ENCODE assay signal across 16 cellular contexts in genomic region chr1:24562625-24563024, GRCh38. TPM values are rescaled to one million over a fixed set of nuclear protein-coding genes. Genes with fewer than 3 reads are reported as not detected.
DNase-seq lines count a peak whose midpoint lies in the region; ATAC-seq and TF ChIP-seq lines count a peak whose summit lies in the region.
"Had no signal": no experiment of that assay in that cellular context is flagged by ENCODE, and none has a peak within 500 bp of the region (broad histone marks: within the 10 kb centered on the region; RNA-seq: fewer than 3 reads in every experiment).

No MANE protein-coding gene starts in this region.

- no peaks in the 10 kb centered on the region for H3K36me3 ChIP-seq in HEK293 (ENCODE audit: control insufficient read depth in 2 of 2, insufficient read depth in 1 of 2, low read length in 2 of 2)
- H3K36me3 ChIP-seq: SJSA1 had no signal

- no peaks in the 10 kb centered on the region for H3K9me3 ChIP-seq in HEK293 (ENCODE audit: control insufficient read depth, insufficient read depth, low read depth, low read length)
- H3K9me3 ChIP-seq: SJSA1 had no signal

- H3K9me3 Mint-ChIP-seq in activated CD4-positive, alpha-beta memory T cell treated with anti-CD3 and anti-CD28 coated beads for 36 hours = no peaks in the 10 kb centered on the region
- H3K9me3 Mint-ChIP-seq: HFFc6, naive B cell had no signal

- ATAC-seq in omental fat pad (ENCODE audit: low FRiP score) = no peak
- ATAC-seq: right cardiac atrium had no signal

- H3K4me3 ChIP-seq in HEK293 (ENCODE audit: low read depth, low read length) = no peak overlapping the region
- H3K4me3 ChIP-seq: SJSA1 had no signal

- no peak overlapping the region for H3K4me3 Mint-ChIP-seq in activated CD4-positive, alpha-beta memory T cell treated with anti-CD3 and anti-CD28 coated beads for 36 hours
- H3K4me3 Mint-ChIP-seq: HFFc6, naive B cell had no signal

- CTCF ChIA-PET in HEK293 (lab: Yijun Ruan, JAX) = interaction anchor here (1.7 to 6.3 kb wide), 2 partner anchors 20 to 24 kb away, joined by 4 to 55 read pairs; no protein-coding TSS in a partner anchor
- CTCF ChIA-PET in activated CD4-positive, alpha-beta memory T cell treated with anti-CD3 and anti-CD28 coated beads for 36 hours (lab: Charles Lee) = interaction anchor here (0.7 to 3.6 kb wide), 3 partner anchors 15 to 25 kb away, joined by 3 to 19 read pairs (median 4); no protein-coding TSS in a partner anchor

- DNase-seq in A172 (ENCODE audit: low spot score) = peak; percentile 2
- DNase-seq in NCI-H510A treated with DMSO at 0.1 percent for 48 hours (lab: John Stamatoyannopoulos, UW) = peak; percentile 49
- peak; percentile 86 for DNase-seq in glomerular visceral epithelial cell (ENCODE audit: extremely low spot score)
- no peak for DNase-seq in KG1 (lab: John Stamatoyannopoulos, UW)
- no peak for DNase-seq in activated CD4-positive, alpha-beta memory T cell treated with anti-CD3 and anti-CD28 coated beads for 36 hours
- no peak for DNase-seq in stimulated activated CD4-positive, alpha-beta T cell treated with anti-CD3 and anti-CD28 coated beads, Interleukin-4, amount 100 ng/mL, for 4 hours
- no peak for DNase-seq in omental fat pad (ENCODE audit: low spot score)
- DNase-seq: activated CD4-positive, CD25-positive, alpha-beta regulatory T cell; AML-193; HFFc6; naive B cell; right cardiac atrium had no signal

- peaks cover 5% of the 10 kb centered on the region for H3K4me1 Mint-ChIP-seq in activated CD4-positive, alpha-beta memory T cell treated with anti-CD3 and anti-CD28 coated beads for 36 hours (ENCODE audit: low read depth)

- TF ChIP-seq CTCF in HEK293 (tag by site-specific recombination; IDR thresholded peaks at IDR 0.05) = no peak
- no peak for TF ChIP-seq CTCF in omental fat pad (IDR thresholded peaks at IDR 0.05)

- no peak overlapping the region for H3K27ac ChIP-seq in HEK293 (ENCODE audit: extremely low read depth, low read depth, low read length)
- H3K27ac ChIP-seq: SJSA1 had no signal

- H3K27me3 Mint-ChIP-seq in activated CD4-positive, alpha-beta memory T cell treated with anti-CD3 and anti-CD28 coated beads for 36 hours = peaks cover 3% of the 10 kb centered on the region

- H3K27ac Mint-ChIP-seq in activated CD4-positive, alpha-beta memory T cell treated with anti-CD3 and anti-CD28 coated beads for 36 hours = no peak overlapping the region
- H3K27ac Mint-ChIP-seq: HFFc6 had no signal

- POLR2A ChIA-PET in HEK293 (lab: Yijun Ruan, JAX) = interaction anchor here (0.6 kb wide), 1 partner anchor 1225 kb away, joined by 3 read pairs; no protein-coding TSS in a partner anchor
- POLR2A ChIA-PET in activated CD4-positive, alpha-beta memory T cell treated with anti-CD3 and anti-CD28 coated beads for 36 hours (lab: Charles Lee) = no interaction called here

- intact Hi-C loops in activated CD4-positive, alpha-beta memory T cell treated with anti-CD3 and anti-CD28 coated beads for 36 hours (cut with micrococcal nuclease) = no loop called here

- H3K36me3 Mint-ChIP-seq in activated CD4-positive, alpha-beta memory T cell treated with anti-CD3 and anti-CD28 coated beads for 36 hours = no peaks in the 10 kb centered on the region
- H3K36me3 Mint-ChIP-seq: naive B cell had no signal

- peaks cover 17% of the 10 kb centered on the region for H3K4me1 ChIP-seq in HEK293 (ENCODE audit: control insufficient read depth, insufficient read depth, low read length)

TF ChIP-seq in HEK293, 187 proteins besides CTCF, POLR2A, EP300 and RAD21 (continues in another document):
- TF ChIP-seq ELK4 (IDR thresholded peaks at IDR 0.05; ENCODE audit: borderline replicate concordance, low read depth, low read length) = no peak
- TF ChIP-seq ZNF596 (tag by site-specific recombination; IDR thresholded peaks at IDR 0.05) = no peak
- no peak for TF ChIP-seq ZNF514 (tag by site-specific recombination; IDR thresholded peaks at IDR 0.05)
- TF ChIP-seq ZNF707 (tag by site-specific recombination; IDR thresholded peaks at IDR 0.05) = peak; percentile 34; the same call in 1 of the 2 replicates
- TF ChIP-seq ZNF19 (tag by site-specific recombination; IDR thresholded peaks at IDR 0.05; ENCODE audit: low read depth) = no peak
- no peak for TF ChIP-seq PRDM1 (tag by site-specific recombination; IDR thresholded peaks at IDR 0.05)
- peak; percentile 78 for TF ChIP-seq ZIC2 (tag by site-specific recombination; IDR thresholded peaks at IDR 0.05)
- no peak for TF ChIP-seq ZSCAN18 (tag by site-specific recombination; IDR thresholded peaks at IDR 0.05)
- TF ChIP-seq, protein P1, sequence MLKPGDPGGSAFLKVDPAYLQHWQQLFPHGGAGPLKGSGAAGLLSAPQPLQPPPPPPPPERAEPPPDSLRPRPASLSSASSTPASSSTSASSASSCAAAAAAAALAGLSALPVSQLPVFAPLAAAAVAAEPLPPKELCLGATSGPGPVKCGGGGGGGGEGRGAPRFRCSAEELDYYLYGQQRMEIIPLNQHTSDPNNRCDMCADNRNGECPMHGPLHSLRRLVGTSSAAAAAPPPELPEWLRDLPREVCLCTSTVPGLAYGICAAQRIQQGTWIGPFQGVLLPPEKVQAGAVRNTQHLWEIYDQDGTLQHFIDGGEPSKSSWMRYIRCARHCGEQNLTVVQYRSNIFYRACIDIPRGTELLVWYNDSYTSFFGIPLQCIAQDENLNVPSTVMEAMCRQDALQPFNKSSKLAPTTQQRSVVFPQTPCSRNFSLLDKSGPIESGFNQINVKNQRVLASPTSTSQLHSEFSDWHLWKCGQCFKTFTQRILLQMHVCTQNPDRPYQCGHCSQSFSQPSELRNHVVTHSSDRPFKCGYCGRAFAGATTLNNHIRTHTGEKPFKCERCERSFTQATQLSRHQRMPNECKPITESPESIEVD (tag by site-specific recombination; IDR thresholded peaks at IDR 0.05) = 0 out of 2 replicates have a peak, but pooled peaks have one; percentile 19
- TF ChIP-seq ZNF398 (tag by site-specific recombination; IDR thresholded peaks at IDR 0.05) = peak; percentile 80
- no peak for TF ChIP-seq ZNF239 (tag by site-specific recombination; IDR thresholded peaks at IDR 0.05)
- 0 out of 2 replicates have a peak, but pooled peaks have one; percentile 37 for TF ChIP-seq ZNF112 (tag by site-specific recombination; IDR thresholded peaks at IDR 0.05)
- peak; percentile 99 for TF ChIP-seq GLIS1 (tag by site-specific recombination; IDR thresholded peaks at IDR 0.05)

RNA-seq across cellular contexts. Expression of gene NCMAP, which starts 6.7 kb away (rescaled TPM):
- not detected in 2 replicates for total RNA-seq in A172 (2014; rRNA removed; shearing (Covaris generic))
- total RNA-seq in activated CD4-positive, alpha-beta memory T cell treated with anti-CD3 and anti-CD28 coated beads for 36 hours = under 1 TPM; 0.05 to 0.07 TPM
- total RNA-seq in omental fat pad = under 1 TPM in 1 of 4 donors, not detected in 3; 0.16 TPM
- total RNA-seq: dermis microvascular lymphatic vessel endothelial cell, G401, HFFc6 had no signal

RNA-seq across cellular contexts. Expression of gene RCAN3, which starts 60.0 kb away (rescaled TPM):
- total RNA-seq in A172 (2014; rRNA removed; shearing (Covaris generic)) = 8.3 and 8.4 TPM in 2 replicates
- 10 to 100 TPM; 71.3 to 78.8 TPM for total RNA-seq in activated CD4-positive, alpha-beta memory T cell treated with anti-CD3 and anti-CD28 coated beads for 36 hours
- 10 to 100 TPM in 1 of 4 donors, 1 to 10 TPM in 3; 2.9 to 10.1 (median 4.1) TPM for total RNA-seq in omental fat pad

Comparison
In these comparisons a context has a peak if more than half of its experiments do, and no peak if none do; other contexts are left out.
1. DNase-seq: peak in A172 (single experiment), NCI-H510A treated with DMSO at 0.1 percent for 48 hours (single experiment) and glomerular visceral epithelial cell (single experiment); none in KG1 (single experiment), activated CD4-positive, alpha-beta memory T cell treated with anti-CD3 and anti-CD28 coated beads for 36 hours (single experiment), stimulated activated CD4-positive, alpha-beta T cell treated with anti-CD3 and anti-CD28 coated beads, Interleukin-4, amount 100 ng/mL, for 4 hours (0 of 2) and omental fat pad (single experiment).